Comparison of ENCODE assay signal across 18 cellular contexts in genomic region chr6:52644246-52644645, GRCh38. TPM values are rescaled to one million over a fixed set of nuclear protein-coding genes. Genes with fewer than 3 reads are reported as not detected.
DNase-seq lines count a peak whose midpoint lies in the region; ATAC-seq, FAIRE-seq and TF ChIP-seq lines count a peak whose summit lies in the region.
"Had no signal": no experiment of that assay in that cellular context is flagged by ENCODE, and none has a peak within 500 bp of the region (broad histone marks: within the 10 kb centered on the region; RNA-seq: fewer than 3 reads in every experiment).

No MANE protein-coding gene starts in this region.

- H3K4me3 ChIP-seq in bronchial epithelial cell (ENCODE audit: low read depth, low read length), result no peak overlapping the region
- H3K4me3 ChIP-seq: GM12878, GM23248 had no signal

- H3K27me3 ChIP-seq in bronchial epithelial cell (ENCODE audit: control insufficient read depth, insufficient read depth, low read length), result peaks cover 2% of the 10 kb centered on the region

- DNase-seq in RPMI7951 (ENCODE audit: low read depth) (peak; percentile 33), bronchial epithelial cell (ENCODE audit: low read depth) (no peak), myocyte (ENCODE audit: low read depth) (peak; percentile 90), NCI-H82 treated with DMSO at 0.1 percent for 48 hours (lab: John Stamatoyannopoulos, UW; ENCODE audit: unreplicated experiment) (no peak), activated T-cell treated with anti-CD3 and anti-CD28 coated beads for 4 hours (no peak)
- DNase-seq: C1 segment of cervical spinal cord; Calu3; CD4-positive, alpha-beta memory T cell; COR-L47; DMS79; EL; GDM1; GM23248; H9 had no signal

- no peak for ATAC-seq in GM21576 (IDR thresholded peaks at IDR 0.05; ENCODE audit: unreplicated experiment)
- ATAC-seq: GM12878, HCT116 had no signal

- H3K36me3 ChIP-seq in bronchial epithelial cell (ENCODE audit: control insufficient read depth, insufficient read depth, low read length), result no peaks in the 10 kb centered on the region

- FAIRE-seq in bronchial epithelial cell (lab: Jason Lieb, UNC), result peak; percentile 43
- FAIRE-seq: GM12878, H1 had no signal

- no peak for TF ChIP-seq CTCF in bronchial epithelial cell (IDR thresholded peaks at IDR 0.05; ENCODE audit: insufficient read depth, low read length, severe bottlenecking)

RNA-seq across cellular contexts. Expression of gene TMEM14A, which starts 26.7 kb away (rescaled TPM):
- 117 and 125 TPM in 2 replicates for total RNA-seq in RPMI7951 (2014; rRNA removed; shearing (Covaris generic))
- total RNA-seq in bronchial epithelial cell (20.1 and 22.6 TPM in 2 replicates), myocyte (12.9 and 14.4 TPM in 2 replicates)
- polyA plus RNA-seq in myocyte (2012), result 30.0 TPM

Comparison
In these comparisons a context has a peak if more than half of its experiments do, and no peak if none do; other contexts are left out.
1. DNase-seq: peak in RPMI7951 (single experiment) and myocyte (single experiment); none in bronchial epithelial cell (single experiment), NCI-H82 treated with DMSO at 0.1 percent for 48 hours (single experiment) and activated T-cell treated with anti-CD3 and anti-CD28 coated beads for 4 hours (single experiment).